Comparison of ENCODE assay signal across 1 cellular context in the genomic region with DNA sequence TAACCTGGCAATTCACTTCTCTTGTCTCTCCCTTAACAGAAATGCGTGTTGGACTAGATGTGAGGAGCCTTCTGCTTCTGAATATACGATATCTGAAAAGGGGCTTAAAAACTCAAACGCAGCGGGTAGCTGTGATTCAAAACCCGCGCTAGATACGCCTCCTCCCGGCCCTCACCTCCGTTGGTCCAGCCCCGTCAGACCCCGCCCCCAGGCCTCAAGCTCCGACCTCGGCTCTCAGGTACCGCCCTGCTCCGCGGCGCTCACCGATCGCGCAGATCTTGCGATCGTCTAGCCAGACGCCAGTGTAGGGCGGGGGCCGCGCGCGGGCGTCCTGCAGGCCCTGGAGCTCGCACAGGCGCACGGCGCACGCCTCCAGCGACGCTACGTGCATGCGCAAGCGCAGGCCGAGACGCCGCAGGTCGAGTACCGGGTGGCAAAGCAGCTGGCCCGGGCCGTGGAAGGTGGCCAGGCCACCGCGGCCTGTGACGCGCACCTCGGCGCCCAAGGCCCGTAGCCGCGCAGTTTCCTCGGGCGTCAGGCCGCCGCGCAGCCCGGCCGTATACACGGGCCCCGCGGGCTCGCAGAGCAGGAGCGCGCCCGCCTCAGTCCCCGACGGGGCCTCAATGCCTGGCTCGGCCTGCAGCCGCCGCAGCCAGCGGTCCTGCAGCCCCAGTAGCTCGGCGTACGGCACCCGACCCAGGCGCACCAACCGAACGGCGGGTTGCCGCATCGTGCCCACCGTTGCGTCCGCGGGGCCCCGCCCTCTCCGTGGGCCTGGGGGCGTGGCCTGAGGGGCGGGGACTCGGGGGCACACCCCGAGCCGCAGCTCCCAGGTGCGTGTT.
TF ChIP-seq lines count a peak whose summit lies in the region.

A gene (minus strand): TSS at position 751 of the 842 bp plus-strand sequence. CDS start 21 bp downstream, at position 730.

TF ChIP-seq in K562, 482 proteins besides CTCF, POLR2A, EP300 and RAD21 (continued from another document and continues in another):
- TF ChIP-seq, protein P1, sequence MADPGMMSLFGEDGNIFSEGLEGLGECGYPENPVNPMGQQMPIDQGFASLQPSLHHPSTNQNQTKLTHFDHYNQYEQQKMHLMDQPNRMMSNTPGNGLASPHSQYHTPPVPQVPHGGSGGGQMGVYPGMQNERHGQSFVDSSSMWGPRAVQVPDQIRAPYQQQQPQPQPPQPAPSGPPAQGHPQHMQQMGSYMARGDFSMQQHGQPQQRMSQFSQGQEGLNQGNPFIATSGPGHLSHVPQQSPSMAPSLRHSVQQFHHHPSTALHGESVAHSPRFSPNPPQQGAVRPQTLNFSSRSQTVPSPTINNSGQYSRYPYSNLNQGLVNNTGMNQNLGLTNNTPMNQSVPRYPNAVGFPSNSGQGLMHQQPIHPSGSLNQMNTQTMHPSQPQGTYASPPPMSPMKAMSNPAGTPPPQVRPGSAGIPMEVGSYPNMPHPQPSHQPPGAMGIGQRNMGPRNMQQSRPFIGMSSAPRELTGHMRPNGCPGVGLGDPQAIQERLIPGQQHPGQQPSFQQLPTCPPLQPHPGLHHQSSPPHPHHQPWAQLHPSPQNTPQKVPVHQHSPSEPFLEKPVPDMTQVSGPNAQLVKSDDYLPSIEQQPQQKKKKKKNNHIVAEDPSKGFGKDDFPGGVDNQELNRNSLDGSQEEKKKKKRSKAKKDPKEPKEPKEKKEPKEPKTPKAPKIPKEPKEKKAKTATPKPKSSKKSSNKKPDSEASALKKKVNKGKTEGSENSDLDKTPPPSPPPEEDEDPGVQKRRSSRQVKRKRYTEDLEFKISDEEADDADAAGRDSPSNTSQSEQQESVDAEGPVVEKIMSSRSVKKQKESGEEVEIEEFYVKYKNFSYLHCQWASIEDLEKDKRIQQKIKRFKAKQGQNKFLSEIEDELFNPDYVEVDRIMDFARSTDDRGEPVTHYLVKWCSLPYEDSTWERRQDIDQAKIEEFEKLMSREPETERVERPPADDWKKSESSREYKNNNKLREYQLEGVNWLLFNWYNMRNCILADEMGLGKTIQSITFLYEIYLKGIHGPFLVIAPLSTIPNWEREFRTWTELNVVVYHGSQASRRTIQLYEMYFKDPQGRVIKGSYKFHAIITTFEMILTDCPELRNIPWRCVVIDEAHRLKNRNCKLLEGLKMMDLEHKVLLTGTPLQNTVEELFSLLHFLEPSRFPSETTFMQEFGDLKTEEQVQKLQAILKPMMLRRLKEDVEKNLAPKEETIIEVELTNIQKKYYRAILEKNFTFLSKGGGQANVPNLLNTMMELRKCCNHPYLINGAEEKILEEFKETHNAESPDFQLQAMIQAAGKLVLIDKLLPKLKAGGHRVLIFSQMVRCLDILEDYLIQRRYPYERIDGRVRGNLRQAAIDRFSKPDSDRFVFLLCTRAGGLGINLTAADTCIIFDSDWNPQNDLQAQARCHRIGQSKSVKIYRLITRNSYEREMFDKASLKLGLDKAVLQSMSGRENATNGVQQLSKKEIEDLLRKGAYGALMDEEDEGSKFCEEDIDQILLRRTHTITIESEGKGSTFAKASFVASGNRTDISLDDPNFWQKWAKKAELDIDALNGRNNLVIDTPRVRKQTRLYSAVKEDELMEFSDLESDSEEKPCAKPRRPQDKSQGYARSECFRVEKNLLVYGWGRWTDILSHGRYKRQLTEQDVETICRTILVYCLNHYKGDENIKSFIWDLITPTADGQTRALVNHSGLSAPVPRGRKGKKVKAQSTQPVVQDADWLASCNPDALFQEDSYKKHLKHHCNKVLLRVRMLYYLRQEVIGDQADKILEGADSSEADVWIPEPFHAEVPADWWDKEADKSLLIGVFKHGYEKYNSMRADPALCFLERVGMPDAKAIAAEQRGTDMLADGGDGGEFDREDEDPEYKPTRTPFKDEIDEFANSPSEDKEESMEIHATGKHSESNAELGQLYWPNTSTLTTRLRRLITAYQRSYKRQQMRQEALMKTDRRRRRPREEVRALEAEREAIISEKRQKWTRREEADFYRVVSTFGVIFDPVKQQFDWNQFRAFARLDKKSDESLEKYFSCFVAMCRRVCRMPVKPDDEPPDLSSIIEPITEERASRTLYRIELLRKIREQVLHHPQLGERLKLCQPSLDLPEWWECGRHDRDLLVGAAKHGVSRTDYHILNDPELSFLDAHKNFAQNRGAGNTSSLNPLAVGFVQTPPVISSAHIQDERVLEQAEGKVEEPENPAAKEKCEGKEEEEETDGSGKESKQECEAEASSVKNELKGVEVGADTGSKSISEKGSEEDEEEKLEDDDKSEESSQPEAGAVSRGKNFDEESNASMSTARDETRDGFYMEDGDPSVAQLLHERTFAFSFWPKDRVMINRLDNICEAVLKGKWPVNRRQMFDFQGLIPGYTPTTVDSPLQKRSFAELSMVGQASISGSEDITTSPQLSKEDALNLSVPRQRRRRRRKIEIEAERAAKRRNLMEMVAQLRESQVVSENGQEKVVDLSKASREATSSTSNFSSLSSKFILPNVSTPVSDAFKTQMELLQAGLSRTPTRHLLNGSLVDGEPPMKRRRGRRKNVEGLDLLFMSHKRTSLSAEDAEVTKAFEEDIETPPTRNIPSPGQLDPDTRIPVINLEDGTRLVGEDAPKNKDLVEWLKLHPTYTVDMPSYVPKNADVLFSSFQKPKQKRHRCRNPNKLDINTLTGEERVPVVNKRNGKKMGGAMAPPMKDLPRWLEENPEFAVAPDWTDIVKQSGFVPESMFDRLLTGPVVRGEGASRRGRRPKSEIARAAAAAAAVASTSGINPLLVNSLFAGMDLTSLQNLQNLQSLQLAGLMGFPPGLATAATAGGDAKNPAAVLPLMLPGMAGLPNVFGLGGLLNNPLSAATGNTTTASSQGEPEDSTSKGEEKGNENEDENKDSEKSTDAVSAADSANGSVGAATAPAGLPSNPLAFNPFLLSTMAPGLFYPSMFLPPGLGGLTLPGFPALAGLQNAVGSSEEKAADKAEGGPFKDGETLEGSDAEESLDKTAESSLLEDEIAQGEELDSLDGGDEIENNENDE (IDR thresholded peaks at IDR 0.05; ENCODE audit: low read depth, low read length), result no peak
- TF ChIP-seq ZKSCAN1 (IDR thresholded peaks at IDR 0.05; ENCODE audit: low read depth, low read length) (no peak), XRCC4 (IDR thresholded peaks at IDR 0.05; ENCODE audit: extremely low read depth, insufficient read depth, insufficient read length) (no peak), CHCHD3 (CRISPR knock-in tag; IDR thresholded peaks at IDR 0.05) (no peak), ZNF324 (CRISPR knock-in tag; IDR thresholded peaks at IDR 0.05) (no peak), RBM34 (IDR thresholded peaks at IDR 0.05; ENCODE audit: borderline replicate concordance, insufficient read depth, low read length) (no peak), ELF1 (tag; IDR thresholded peaks at IDR 0.05) (no peak), ZNF311 (CRISPR knock-in tag; IDR thresholded peaks at IDR 0.05) (no peak), SNRNP70 (optimal IDR thresholded peaks at IDR 0.05; ENCODE audit: low read depth, low read length) (no peak), CXXC5 (CRISPR knock-in tag; IDR thresholded peaks at IDR 0.05) (peak; percentile 98), MYNN (IDR thresholded peaks at IDR 0.05) (no peak), MYNN (CRISPR knock-in tag; IDR thresholded peaks at IDR 0.05) (no peak), ELF4 (CRISPR knock-in tag; IDR thresholded peaks at IDR 0.05) (no peak), TFAM (CRISPR knock-in tag; conservative IDR thresholded peaks at IDR 0.05) (no peak), ZNF76 (CRISPR knock-in tag; IDR thresholded peaks at IDR 0.05; ENCODE audit: borderline replicate concordance) (no peak), BDP1 (IDR thresholded peaks at IDR 0.05; ENCODE audit: insufficient read depth, insufficient read length) (no peak)
- TF ChIP-seq, protein P2, sequence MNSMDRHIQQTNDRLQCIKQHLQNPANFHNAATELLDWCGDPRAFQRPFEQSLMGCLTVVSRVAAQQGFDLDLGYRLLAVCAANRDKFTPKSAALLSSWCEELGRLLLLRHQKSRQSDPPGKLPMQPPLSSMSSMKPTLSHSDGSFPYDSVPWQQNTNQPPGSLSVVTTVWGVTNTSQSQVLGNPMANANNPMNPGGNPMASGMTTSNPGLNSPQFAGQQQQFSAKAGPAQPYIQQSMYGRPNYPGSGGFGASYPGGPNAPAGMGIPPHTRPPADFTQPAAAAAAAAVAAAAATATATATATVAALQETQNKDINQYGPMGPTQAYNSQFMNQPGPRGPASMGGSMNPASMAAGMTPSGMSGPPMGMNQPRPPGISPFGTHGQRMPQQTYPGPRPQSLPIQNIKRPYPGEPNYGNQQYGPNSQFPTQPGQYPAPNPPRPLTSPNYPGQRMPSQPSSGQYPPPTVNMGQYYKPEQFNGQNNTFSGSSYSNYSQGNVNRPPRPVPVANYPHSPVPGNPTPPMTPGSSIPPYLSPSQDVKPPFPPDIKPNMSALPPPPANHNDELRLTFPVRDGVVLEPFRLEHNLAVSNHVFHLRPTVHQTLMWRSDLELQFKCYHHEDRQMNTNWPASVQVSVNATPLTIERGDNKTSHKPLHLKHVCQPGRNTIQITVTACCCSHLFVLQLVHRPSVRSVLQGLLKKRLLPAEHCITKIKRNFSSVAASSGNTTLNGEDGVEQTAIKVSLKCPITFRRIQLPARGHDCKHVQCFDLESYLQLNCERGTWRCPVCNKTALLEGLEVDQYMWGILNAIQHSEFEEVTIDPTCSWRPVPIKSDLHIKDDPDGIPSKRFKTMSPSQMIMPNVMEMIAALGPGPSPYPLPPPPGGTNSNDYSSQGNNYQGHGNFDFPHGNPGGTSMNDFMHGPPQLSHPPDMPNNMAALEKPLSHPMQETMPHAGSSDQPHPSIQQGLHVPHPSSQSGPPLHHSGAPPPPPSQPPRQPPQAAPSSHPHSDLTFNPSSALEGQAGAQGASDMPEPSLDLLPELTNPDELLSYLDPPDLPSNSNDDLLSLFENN (IDR thresholded peaks at IDR 0.05; ENCODE audit: low read depth in 2 of 2, low read length in 2 of 2), result peak in 1 of 2 experiments; percentile 71; a peak in 3 of 4 replicates
- TF ChIP-seq, protein P3, sequence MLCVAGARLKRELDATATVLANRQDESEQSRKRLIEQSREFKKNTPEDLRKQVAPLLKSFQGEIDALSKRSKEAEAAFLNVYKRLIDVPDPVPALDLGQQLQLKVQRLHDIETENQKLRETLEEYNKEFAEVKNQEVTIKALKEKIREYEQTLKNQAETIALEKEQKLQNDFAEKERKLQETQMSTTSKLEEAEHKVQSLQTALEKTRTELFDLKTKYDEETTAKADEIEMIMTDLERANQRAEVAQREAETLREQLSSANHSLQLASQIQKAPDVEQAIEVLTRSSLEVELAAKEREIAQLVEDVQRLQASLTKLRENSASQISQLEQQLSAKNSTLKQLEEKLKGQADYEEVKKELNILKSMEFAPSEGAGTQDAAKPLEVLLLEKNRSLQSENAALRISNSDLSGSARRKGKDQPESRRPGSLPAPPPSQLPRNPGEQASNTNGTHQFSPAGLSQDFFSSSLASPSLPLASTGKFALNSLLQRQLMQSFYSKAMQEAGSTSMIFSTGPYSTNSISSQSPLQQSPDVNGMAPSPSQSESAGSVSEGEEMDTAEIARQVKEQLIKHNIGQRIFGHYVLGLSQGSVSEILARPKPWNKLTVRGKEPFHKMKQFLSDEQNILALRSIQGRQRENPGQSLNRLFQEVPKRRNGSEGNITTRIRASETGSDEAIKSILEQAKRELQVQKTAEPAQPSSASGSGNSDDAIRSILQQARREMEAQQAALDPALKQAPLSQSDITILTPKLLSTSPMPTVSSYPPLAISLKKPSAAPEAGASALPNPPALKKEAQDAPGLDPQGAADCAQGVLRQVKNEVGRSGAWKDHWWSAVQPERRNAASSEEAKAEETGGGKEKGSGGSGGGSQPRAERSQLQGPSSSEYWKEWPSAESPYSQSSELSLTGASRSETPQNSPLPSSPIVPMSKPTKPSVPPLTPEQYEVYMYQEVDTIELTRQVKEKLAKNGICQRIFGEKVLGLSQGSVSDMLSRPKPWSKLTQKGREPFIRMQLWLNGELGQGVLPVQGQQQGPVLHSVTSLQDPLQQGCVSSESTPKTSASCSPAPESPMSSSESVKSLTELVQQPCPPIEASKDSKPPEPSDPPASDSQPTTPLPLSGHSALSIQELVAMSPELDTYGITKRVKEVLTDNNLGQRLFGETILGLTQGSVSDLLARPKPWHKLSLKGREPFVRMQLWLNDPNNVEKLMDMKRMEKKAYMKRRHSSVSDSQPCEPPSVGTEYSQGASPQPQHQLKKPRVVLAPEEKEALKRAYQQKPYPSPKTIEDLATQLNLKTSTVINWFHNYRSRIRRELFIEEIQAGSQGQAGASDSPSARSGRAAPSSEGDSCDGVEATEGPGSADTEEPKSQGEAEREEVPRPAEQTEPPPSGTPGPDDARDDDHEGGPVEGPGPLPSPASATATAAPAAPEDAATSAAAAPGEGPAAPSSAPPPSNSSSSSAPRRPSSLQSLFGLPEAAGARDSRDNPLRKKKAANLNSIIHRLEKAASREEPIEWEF (CRISPR knock-in tag; IDR thresholded peaks at IDR 0.05), result no peak
- TF ChIP-seq, protein P4, sequence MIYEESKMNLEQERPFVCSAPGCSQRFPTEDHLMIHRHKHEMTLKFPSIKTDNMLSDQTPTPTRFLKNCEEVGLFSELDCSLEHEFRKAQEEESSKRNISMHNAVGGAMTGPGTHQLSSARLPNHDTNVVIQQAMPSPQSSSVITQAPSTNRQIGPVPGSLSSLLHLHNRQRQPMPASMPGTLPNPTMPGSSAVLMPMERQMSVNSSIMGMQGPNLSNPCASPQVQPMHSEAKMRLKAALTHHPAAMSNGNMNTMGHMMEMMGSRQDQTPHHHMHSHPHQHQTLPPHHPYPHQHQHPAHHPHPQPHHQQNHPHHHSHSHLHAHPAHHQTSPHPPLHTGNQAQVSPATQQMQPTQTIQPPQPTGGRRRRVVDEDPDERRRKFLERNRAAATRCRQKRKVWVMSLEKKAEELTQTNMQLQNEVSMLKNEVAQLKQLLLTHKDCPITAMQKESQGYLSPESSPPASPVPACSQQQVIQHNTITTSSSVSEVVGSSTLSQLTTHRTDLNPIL (CRISPR knock-in tag; IDR thresholded peaks at IDR 0.05), result no peak
- TF ChIP-seq, protein P5, sequence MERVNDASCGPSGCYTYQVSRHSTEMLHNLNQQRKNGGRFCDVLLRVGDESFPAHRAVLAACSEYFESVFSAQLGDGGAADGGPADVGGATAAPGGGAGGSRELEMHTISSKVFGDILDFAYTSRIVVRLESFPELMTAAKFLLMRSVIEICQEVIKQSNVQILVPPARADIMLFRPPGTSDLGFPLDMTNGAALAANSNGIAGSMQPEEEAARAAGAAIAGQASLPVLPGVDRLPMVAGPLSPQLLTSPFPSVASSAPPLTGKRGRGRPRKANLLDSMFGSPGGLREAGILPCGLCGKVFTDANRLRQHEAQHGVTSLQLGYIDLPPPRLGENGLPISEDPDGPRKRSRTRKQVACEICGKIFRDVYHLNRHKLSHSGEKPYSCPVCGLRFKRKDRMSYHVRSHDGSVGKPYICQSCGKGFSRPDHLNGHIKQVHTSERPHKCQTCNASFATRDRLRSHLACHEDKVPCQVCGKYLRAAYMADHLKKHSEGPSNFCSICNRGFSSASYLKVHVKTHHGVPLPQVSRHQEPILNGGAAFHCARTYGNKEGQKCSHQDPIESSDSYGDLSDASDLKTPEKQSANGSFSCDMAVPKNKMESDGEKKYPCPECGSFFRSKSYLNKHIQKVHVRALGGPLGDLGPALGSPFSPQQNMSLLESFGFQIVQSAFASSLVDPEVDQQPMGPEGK (CRISPR knock-in tag; IDR thresholded peaks at IDR 0.05; ENCODE audit: borderline replicate concordance), result no peak
- TF ChIP-seq, protein P6, sequence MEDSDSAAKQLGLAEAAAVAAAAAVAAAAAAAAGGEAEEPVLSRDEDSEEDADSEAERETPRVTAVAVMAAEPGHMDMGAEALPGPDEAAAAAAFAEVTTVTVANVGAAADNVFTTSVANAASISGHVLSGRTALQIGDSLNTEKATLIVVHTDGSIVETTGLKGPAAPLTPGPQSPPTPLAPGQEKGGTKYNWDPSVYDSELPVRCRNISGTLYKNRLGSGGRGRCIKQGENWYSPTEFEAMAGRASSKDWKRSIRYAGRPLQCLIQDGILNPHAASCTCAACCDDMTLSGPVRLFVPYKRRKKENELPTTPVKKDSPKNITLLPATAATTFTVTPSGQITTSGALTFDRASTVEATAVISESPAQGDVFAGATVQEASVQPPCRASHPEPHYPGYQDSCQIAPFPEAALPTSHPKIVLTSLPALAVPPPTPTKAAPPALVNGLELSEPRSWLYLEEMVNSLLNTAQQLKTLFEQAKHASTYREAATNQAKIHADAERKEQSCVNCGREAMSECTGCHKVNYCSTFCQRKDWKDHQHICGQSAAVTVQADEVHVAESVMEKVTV (CRISPR knock-in tag; IDR thresholded peaks at IDR 0.05), result no peak
